9 cellular contexts compared by ENCODE assay signal in the genomic region with DNA sequence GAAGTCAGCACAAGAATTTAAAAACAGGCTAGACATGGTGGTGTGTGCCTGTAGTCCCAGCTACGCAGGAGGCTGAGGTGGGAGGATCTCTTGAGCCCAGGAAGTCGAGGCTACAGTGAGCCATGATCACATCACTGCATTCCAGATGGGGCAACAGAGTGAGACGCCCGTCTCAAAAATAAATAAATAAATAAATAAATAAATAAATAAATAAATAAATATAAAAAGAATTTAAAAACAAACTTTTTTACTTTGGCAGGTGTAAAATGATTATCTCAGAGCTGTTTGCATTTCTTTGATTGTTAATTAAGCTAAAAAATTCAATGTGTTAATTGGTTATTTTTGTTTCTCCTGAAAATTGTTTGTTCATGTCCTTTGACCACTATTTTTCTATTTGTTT.
"Had no signal": no experiment of that assay in that cellular context is flagged by ENCODE, and none has a peak within 500 bp of the region (broad histone marks: within the 10 kb centered on the region; RNA-seq: fewer than 3 reads in every experiment).

No MANE protein-coding gene starts in this region.

- H3K27ac ChIP-seq: HL-60 had no signal

- H2AFZ ChIP-seq: GM23338 had no signal

- DNase-seq: H9, HCEC 1CT, HFFc6, IMR-90 had no signal

- FAIRE-seq: H1, H54, K562 had no signal

- H3K4me3 ChIP-seq: GM23338, K562 had no signal

- ATAC-seq: GM23338, K562 had no signal

- H3K4me2 ChIP-seq: GM23338 had no signal
